Comparison of ENCODE assay signal across 9 cellular contexts in genomic region chr7:100873599-100874299, GRCh38. TPM values are rescaled to one million over a fixed set of nuclear protein-coding genes. Genes with fewer than 3 reads are reported as not detected.
A peak's percentile ranks its signal among the peaks of the same experiment; 100 is the strongest.
DNase-seq lines count a peak whose midpoint lies in the region; ATAC-seq and TF ChIP-seq lines count a peak whose summit lies in the region.
"Had no signal": no experiment of that assay in that cellular context is flagged by ENCODE, and none has a peak within 500 bp of the region (broad histone marks: within the 10 kb centered on the region; RNA-seq: fewer than 3 reads in every experiment).

No MANE protein-coding gene starts in this region.

- H3K4me2 ChIP-seq in MM.1S (ENCODE audit: low read depth, low read length) (no peak overlapping the region; the same call in 1 of the 2 replicates), neuronal stem cell (ENCODE audit: insufficient read depth, low read length, poor library complexity, severe bottlenecking) (peak overlapping the region; percentile 69)

- no peak overlapping the region for H2BK12ac ChIP-seq in neuronal stem cell (ENCODE audit: low read length)

- no CpG with 5 or more reads among the region's 10 CpGs for WGBS in neuronal stem cell (ENCODE audit: extremely low coverage in 2 of 2, insufficient read length in 2 of 2, insufficient replicate concordance in 1 of 2), 2 donors

- H3K36me3 ChIP-seq in MM.1S (replicated peaks; ENCODE audit: insufficient read depth, low read length) (no peaks in the 10 kb centered on the region), duodenal mucosa (ENCODE audit: control insufficient read depth in 1 of 2, insufficient read depth in 2 of 2, low read length in 2 of 2) (peaks cover 0 to 20% of the 10 kb centered on the region in 2 donors), neuronal stem cell (replicated peaks in 1 of 2; ENCODE audit: control insufficient read depth in 2 of 2, insufficient read depth in 2 of 2, low read length in 2 of 2) (peaks cover 33 to 80% of the 10 kb centered on the region in 2 donors)

- no peak overlapping the region for H3K4me3 ChIP-seq in MM.1S (ENCODE audit: low read length)
- peak overlapping the region; percentile 79 to 95 for H3K4me3 ChIP-seq in duodenal mucosa (ENCODE audit: low read depth in 1 of 2, low read length in 2 of 2)
- H3K4me3 ChIP-seq in neuronal stem cell (ENCODE audit: low read length in 2 of 2): peak overlapping the region in 1 of 2 donors; percentile 85

- peaks cover 38% of the 10 kb centered on the region for H3K79me2 ChIP-seq in MM.1S (ENCODE audit: low read length)

- H2BK120ac ChIP-seq in neuronal stem cell (ENCODE audit: low read depth, low read length): no peak overlapping the region

- H3K27me3 ChIP-seq in MM.1S (replicated peaks; ENCODE audit: insufficient read depth, low read length): no peaks in the 10 kb centered on the region
- H3K27me3 ChIP-seq in duodenal mucosa (ENCODE audit: control insufficient read depth in 1 of 2, insufficient read depth in 2 of 2, low read length in 2 of 2): no peaks in the 10 kb centered on the region
- no peaks in the 10 kb centered on the region for H3K27me3 ChIP-seq in neuronal stem cell (ENCODE audit: control insufficient read depth in 3 of 3, insufficient read depth in 3 of 3, low read depth in 1 of 3, low read length in 3 of 3)

- no peak overlapping the region for H2BK5ac ChIP-seq in neuronal stem cell (ENCODE audit: low read length)

- H3K9ac ChIP-seq in MM.1S (ENCODE audit: low read length) (no peak overlapping the region), duodenal mucosa (ENCODE audit: low read depth in 1 of 2, low read length in 2 of 2) (peak overlapping the region in 1 of 2 donors; percentile 81), neuronal stem cell (ENCODE audit: low read depth, low read length, poor library complexity) (no peak overlapping the region)

- H3K4me1 ChIP-seq in MM.1S (ENCODE audit: low read length) (peaks cover 11% of the 10 kb centered on the region; the same call in 1 of the 2 replicates), duodenal mucosa (ENCODE audit: control insufficient read depth in 1 of 2, insufficient read depth in 2 of 2, low read length in 2 of 2) (peaks cover 20 to 27% of the 10 kb centered on the region in 2 donors), neuronal stem cell (ENCODE audit: control insufficient read depth in 2 of 2, insufficient read depth in 1 of 2, low read depth in 1 of 2, low read length in 2 of 2) (peaks cover 9 to 10% of the 10 kb centered on the region in 2 donors)

- H3K9me3 ChIP-seq in MM.1S (replicated peaks; ENCODE audit: insufficient read depth, low read length) (no peaks in the 10 kb centered on the region), duodenal mucosa (ENCODE audit: control insufficient read depth in 1 of 2, low read length in 2 of 2) (no peaks in the 10 kb centered on the region), neuronal stem cell (replicated peaks in 1 of 2; ENCODE audit: control insufficient read depth in 2 of 2, insufficient read depth in 1 of 2, low read depth in 1 of 2, low read length in 2 of 2) (no peaks in the 10 kb centered on the region)

- peak overlapping the region; percentile 29 for H4K8ac ChIP-seq in neuronal stem cell (ENCODE audit: low read depth, low read length)

- no peaks in the 10 kb centered on the region for H4K20me1 ChIP-seq in MM.1S (ENCODE audit: insufficient read depth, low read length)

- no peak overlapping the region for H3K23ac ChIP-seq in neuronal stem cell (ENCODE audit: low read depth, low read length, poor library complexity)

- no peak for ATAC-seq in HG02763 (IDR thresholded peaks at IDR 0.05; ENCODE audit: unreplicated experiment)

- H3K18ac ChIP-seq in neuronal stem cell (ENCODE audit: low read length): no peak overlapping the region

- H2BK15ac ChIP-seq in neuronal stem cell (ENCODE audit: low read length): peak overlapping the region; percentile 15

- peak overlapping the region; percentile 99 for H2AK5ac ChIP-seq in neuronal stem cell (ENCODE audit: low read depth, low read length)

- DNase-seq in MM.1S (no peak), neuronal stem cell (ENCODE audit: low spot score) (no peak), NCI-H2107 treated with DMSO at 0.1 percent for 48 hours (lab: John Stamatoyannopoulos, UW; ENCODE audit: unreplicated experiment) (no peak), UCSD-AML1 (lab: John Stamatoyannopoulos, UW; ENCODE audit: unreplicated experiment) (no peak), G401 (ENCODE audit: low spot score) (no peak)
- DNase-seq: activated effector memory CD4-positive, alpha-beta T cell treated with Interleukin-2 at 50 U/mL for 16 hours had no signal

- peaks cover 6% of the 10 kb centered on the region for H3K79me1 ChIP-seq in neuronal stem cell (ENCODE audit: low read depth, low read length)

- in situ Hi-C loops in G401 (cut with HindIII; ENCODE audit: low sequenced_read_pairs): no loop called here

- TF ChIP-seq CTCF in C4-2B (conservative IDR thresholded peaks at IDR 0.05): no peak
- TF ChIP-seq CTCF in MM.1S (IDR thresholded peaks at IDR 0.05; ENCODE audit: low read length): no peak

- H2AFZ ChIP-seq in MM.1S (ENCODE audit: low read length) (peak overlapping the region; percentile 92), neuronal stem cell (ENCODE audit: low read length) (peak overlapping the region; percentile 87)

- H4K91ac ChIP-seq in neuronal stem cell (ENCODE audit: low read depth, low read length, poor library complexity): no peak overlapping the region

- H3K4ac ChIP-seq in neuronal stem cell (ENCODE audit: low read length): no peak overlapping the region

- 0 out of 2 replicates have a peak, but pooled peaks cover 3% of the 10 kb centered on the region for H3F3A ChIP-seq in MM.1S (ENCODE audit: insufficient read depth, low read length)

- H3K27ac ChIP-seq in C4-2B: peak overlapping the region; percentile 97
- H3K27ac ChIP-seq in MM.1S (ENCODE audit: low read length): no peak overlapping the region
- no peak overlapping the region for H3K27ac ChIP-seq in duodenal mucosa (ENCODE audit: low read depth, low read length)
- no peak overlapping the region for H3K27ac ChIP-seq in neuronal stem cell (replicated peaks; ENCODE audit: low read length)

- H3K9me2 ChIP-seq in MM.1S (replicated peaks; ENCODE audit: insufficient read depth, low read length): no peaks in the 10 kb centered on the region

- no peak overlapping the region for H3K14ac ChIP-seq in neuronal stem cell (ENCODE audit: low read length)

RNA-seq across cellular contexts. Expression of gene SRRT, which starts 1.2 kb away (rescaled TPM):
- 97.6 TPM for polyA plus RNA-seq in neuronal stem cell (2013, experiment 1 of 2)
- 99.4 TPM for polyA plus RNA-seq in neuronal stem cell (2013, experiment 2 of 2)
- total RNA-seq in G401 (2014; rRNA removed; shearing (Covaris generic)): 92.2 and 134 TPM in 2 replicates

RNA-seq across cellular contexts. Expression of gene TRIP6, which starts 6.6 kb away (rescaled TPM):
- polyA plus RNA-seq in neuronal stem cell (2013, experiment 1 of 2): 34.6 TPM
- 35.8 TPM for polyA plus RNA-seq in neuronal stem cell (2013, experiment 2 of 2)
- total RNA-seq in G401 (2014; rRNA removed; shearing (Covaris generic)): 360 and 395 TPM in 2 replicates

RNA-seq across cellular contexts. Expression of gene UFSP1, which starts 15.8 kb away (rescaled TPM):
- 1.1 TPM for polyA plus RNA-seq in neuronal stem cell (2013, experiment 1 of 2)
- polyA plus RNA-seq in neuronal stem cell (2013, experiment 2 of 2): 1.0 TPM
- total RNA-seq in G401 (2014; rRNA removed; shearing (Covaris generic)): 2.5 and 3.6 TPM in 2 replicates

RNA-seq across cellular contexts. Expression of gene SLC12A9, which starts 21.2 kb away (rescaled TPM):
- polyA plus RNA-seq in neuronal stem cell (2013, experiment 1 of 2): 11.0 TPM
- polyA plus RNA-seq in neuronal stem cell (2013, experiment 2 of 2): 9.5 TPM
- total RNA-seq in G401 (2014; rRNA removed; shearing (Covaris generic)): 15.8 and 25.8 TPM in 2 replicates

RNA-seq across cellular contexts. Expression of gene ACHE, which starts 21.9 kb away (rescaled TPM):
- polyA plus RNA-seq in neuronal stem cell (2013, experiment 1 of 2): 2.0 TPM
- polyA plus RNA-seq in neuronal stem cell (2013, experiment 2 of 2): 2.0 TPM
- 3.6 and 5.0 TPM in 2 replicates for total RNA-seq in G401 (2014; rRNA removed; shearing (Covaris generic))
